ENCODE assay signal across 9 cellular contexts in genomic region chr17:57670769-57671545, GRCh38.
A peak's percentile ranks its signal among the peaks of the same experiment; 100 is the strongest.
DNase-seq lines count a peak whose midpoint lies in the region; ATAC-seq and TF ChIP-seq lines count a peak whose summit lies in the region.
"Had no signal": no experiment of that assay in that cellular context is flagged by ENCODE, and none has a peak within 500 bp of the region (broad histone marks: within the 10 kb centered on the region; RNA-seq: fewer than 3 reads in every experiment).

No MANE protein-coding gene starts in this region.

- H3K36me3 ChIP-seq in CD8-positive, alpha-beta T cell (ENCODE audit: insufficient read depth, low read length): no peaks in the 10 kb centered on the region
- H3K36me3 ChIP-seq in KOPT-K1 (ENCODE audit: insufficient read depth, low read length) (peaks cover 98% of the 10 kb centered on the region), parathyroid adenoma (ENCODE audit: control insufficient read depth, insufficient read depth, low read length) (no peaks in the 10 kb centered on the region)

- POLR2A ChIA-PET in CD8-positive, alpha-beta T cell (lab: Charles Lee): interaction anchor here (2.5 kb wide), 1 partner anchor 72 kb away, joined by 16 read pairs; no protein-coding TSS in a partner anchor

- H2AFZ ChIP-seq in parathyroid adenoma: no peak overlapping the region

- H3K4me3 Mint-ChIP-seq in CD8-positive, alpha-beta T cell: no peak overlapping the region
- H3K4me3 Mint-ChIP-seq in brain: no peak overlapping the region

- H3K4me3 ChIP-seq in CD8-positive, alpha-beta T cell (ENCODE audit: low read depth, low read length): no peak overlapping the region
- H3K4me3 ChIP-seq in parathyroid adenoma (ENCODE audit: low read depth, low read length): no peak overlapping the region

- H3K9ac ChIP-seq in parathyroid adenoma: no peak overlapping the region

- peak overlapping the region; percentile 28 for H3K27ac ChIP-seq in CD8-positive, alpha-beta T cell (ENCODE audit: low read depth, low read length)
- peak overlapping the region; percentile 55 for H3K27ac ChIP-seq in KOPT-K1 (ENCODE audit: low read depth, low read length, poor library complexity, severe bottlenecking)
- H3K27ac ChIP-seq in parathyroid adenoma: peak overlapping the region; percentile 59

- TF ChIP-seq CTCF in CD8-positive, alpha-beta T cell (IDR thresholded peaks at IDR 0.05): no peak
- TF ChIP-seq CTCF in brain (conservative IDR thresholded peaks at IDR 0.05) (no peak), parathyroid adenoma (IDR thresholded peaks at IDR 0.05) (no peak)

- peak overlapping the region; percentile 87 for H3K27ac Mint-ChIP-seq in CD8-positive, alpha-beta T cell
- peak overlapping the region; percentile 57 to 97 (median 96) for H3K27ac Mint-ChIP-seq in brain

- ATAC-seq in CD8-positive, alpha-beta T cell: no peak
- no peak for ATAC-seq in GM21526 (IDR thresholded peaks at IDR 0.05; ENCODE audit: low FRiP score, unreplicated experiment)

- peaks cover 36% of the 10 kb centered on the region for H3K4me1 ChIP-seq in CD8-positive, alpha-beta T cell (ENCODE audit: insufficient read depth, low read length)
- H3K4me1 ChIP-seq in parathyroid adenoma: peaks cover 42% of the 10 kb centered on the region

- no peaks in the 10 kb centered on the region for H3K27me3 Mint-ChIP-seq in CD8-positive, alpha-beta T cell (ENCODE audit: low read depth)
- H3K27me3 Mint-ChIP-seq in brain: peaks cover 4% of the 10 kb centered on the region

- intact Hi-C loops in CD8-positive, alpha-beta T cell (cut with DNase I, micrococcal nuclease): loop anchor here (5.0 kb wide), 1 partner anchor 414 kb away; the partner anchor contains the start of gene MSI2 (in 2 of the 2)

- DNase-seq in CD8-positive, alpha-beta T cell: peak in 1 of 7 experiments; percentile 42
- DNase-seq in GM03348 (ENCODE audit: low spot score): no peak
- no peak for DNase-seq in C1 segment of cervical spinal cord (lab: John Stamatoyannopoulos, UW)
- DNase-seq: cortex of kidney, NCI-H226 had no signal

- no peaks in the 10 kb centered on the region for H3K27me3 ChIP-seq in CD8-positive, alpha-beta T cell (ENCODE audit: insufficient read depth, low read length)
- no peaks in the 10 kb centered on the region for H3K27me3 ChIP-seq in parathyroid adenoma (ENCODE audit: control insufficient read depth, insufficient read depth, low read length)

- peaks cover 18% of the 10 kb centered on the region for H3K36me3 Mint-ChIP-seq in CD8-positive, alpha-beta T cell
- H3K36me3 Mint-ChIP-seq in brain: peaks cover 22% of the 10 kb centered on the region

- H3K9me3 ChIP-seq in CD8-positive, alpha-beta T cell (ENCODE audit: low read length): no peaks in the 10 kb centered on the region
- H3K9me3 ChIP-seq in KOPT-K1 (ENCODE audit: insufficient read depth, low read length, poor library complexity, severe bottlenecking) (no peaks in the 10 kb centered on the region), parathyroid adenoma (ENCODE audit: control insufficient read depth, low read length) (no peaks in the 10 kb centered on the region)

- H3K4me2 ChIP-seq in parathyroid adenoma (ENCODE audit: low read length): no peak overlapping the region

- H3K9me3 Mint-ChIP-seq in CD8-positive, alpha-beta T cell: no peaks in the 10 kb centered on the region
- H3K9me3 Mint-ChIP-seq in brain: no peaks in the 10 kb centered on the region

- peaks cover 9% of the 10 kb centered on the region for H3K79me2 ChIP-seq in parathyroid adenoma

- CTCF ChIA-PET in CD8-positive, alpha-beta T cell (lab: Charles Lee): interaction anchor here (0.7 to 4.5 kb wide), 42 partner anchors 9 to 544 kb away, joined by 3 to 119 read pairs (median 5); no protein-coding TSS in a partner anchor

- H3K4me1 Mint-ChIP-seq in CD8-positive, alpha-beta T cell (ENCODE audit: low read depth): peaks cover 51% of the 10 kb centered on the region
- H3K4me1 Mint-ChIP-seq in brain: peaks cover 85% of the 10 kb centered on the region
